ENCODE assay signal across 9 cellular contexts in the genomic region with DNA sequence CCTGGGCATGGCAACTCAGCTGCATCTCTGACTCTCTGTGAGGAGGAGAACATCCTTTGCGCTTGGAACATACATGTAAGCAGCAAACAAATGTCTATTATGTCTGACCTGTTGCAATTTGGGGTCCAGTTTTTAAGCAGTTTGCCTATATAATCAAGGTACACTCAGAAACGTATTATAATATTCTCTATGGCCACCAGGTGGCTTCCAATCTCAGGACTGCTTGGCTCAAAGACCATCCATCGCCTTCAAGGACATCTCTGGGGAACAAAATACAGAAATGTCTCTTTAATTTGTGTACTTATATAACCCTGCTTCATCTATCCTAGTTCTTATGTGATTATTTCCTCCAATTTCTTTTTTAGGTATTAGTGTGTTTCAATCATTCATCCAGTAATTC.
DNase-seq lines count a peak whose midpoint lies in the region; ATAC-seq and TF ChIP-seq lines count a peak whose summit lies in the region.
"Had no signal": no experiment of that assay in that cellular context is flagged by ENCODE, and none has a peak within 500 bp of the region (broad histone marks: within the 10 kb centered on the region; RNA-seq: fewer than 3 reads in every experiment).

No MANE protein-coding gene starts in this region.

- DNase-seq in PC-9, result no peak
- no peak for DNase-seq in T-helper 2 cell
- DNase-seq in AG08396 (ENCODE audit: low spot score), result no peak
- DNase-seq in COLO668 (lab: John Stamatoyannopoulos, UW; ENCODE audit: unreplicated experiment), result no peak
- DNase-seq: activated B cell treated with CpG ODN at 0.5 μM for 24 hours, naive B cell had no signal

- no peaks in the 10 kb centered on the region for H3K27me3 ChIP-seq in PC-9 (ENCODE audit: insufficient read depth, low read depth)
- no peaks in the 10 kb centered on the region for H3K27me3 ChIP-seq in liver (ENCODE audit: control insufficient read depth in 4 of 4, insufficient read depth in 4 of 4, low read length in 3 of 4)

- no peaks in the 10 kb centered on the region for H4K20me1 ChIP-seq in PC-9 (ENCODE audit: insufficient read depth)

- no peaks in the 10 kb centered on the region for H3K79me2 ChIP-seq in PC-9 (ENCODE audit: low read depth)

- TF ChIP-seq CTCF in PC-9 (conservative IDR thresholded peaks at IDR 0.05) (peak; percentile 79), liver (IDR thresholded peaks at IDR 0.05; ENCODE audit: low read depth, low read length, missing input control) (peak; percentile 5)

- H3K9me2 ChIP-seq in PC-9 (ENCODE audit: insufficient read depth), result no peaks in the 10 kb centered on the region

- 46% methylated on average over 3 of the region's 3 CpGs for WGBS in liver

- ATAC-seq in GM18870 (IDR thresholded peaks at IDR 0.05; ENCODE audit: unreplicated experiment), result peak; percentile 84
- ATAC-seq in HG02938 (IDR thresholded peaks at IDR 0.05; ENCODE audit: unreplicated experiment), result peak; percentile 86

- no peak overlapping the region for H3K9ac ChIP-seq in liver (ENCODE audit: low read depth in 1 of 2, low read length in 2 of 2)

- no peak overlapping the region for H3K27ac ChIP-seq in PC-9
- no peak overlapping the region for H3K27ac ChIP-seq in liver (ENCODE audit: low read depth in 1 of 2, low read length in 2 of 2)

- intact Hi-C loops in PC-9 (cut with micrococcal nuclease; ENCODE audit: unreplicated experiment), result no loop called here

- CTCF ChIA-PET in PC-9 (lab: Charles Lee), result no interaction called here

- H3K4me1 ChIP-seq in PC-9 (replicated peaks; ENCODE audit: insufficient read depth) (no peaks in the 10 kb centered on the region), liver (ENCODE audit: control insufficient read depth in 4 of 4, insufficient read depth in 4 of 4, low read length in 3 of 4) (no peaks in the 10 kb centered on the region)

- H3K4me3 ChIP-seq in PC-9 (no peak overlapping the region), liver (ENCODE audit: low read depth in 1 of 3, low read length in 3 of 3) (no peak overlapping the region)

- POLR2A ChIA-PET in PC-9 (lab: Charles Lee; ENCODE audit: unreplicated experiment), result no interaction called here

- no peaks in the 10 kb centered on the region for H3K9me3 ChIP-seq in PC-9 (ENCODE audit: insufficient read depth, low read depth)
- no peaks in the 10 kb centered on the region for H3K9me3 ChIP-seq in liver (ENCODE audit: control insufficient read depth in 4 of 4, low read length in 3 of 4)

- H3K4me2 ChIP-seq in PC-9, result no peak overlapping the region

- peak overlapping the region; percentile 34; the same call in 1 of the 2 replicates for H2AFZ ChIP-seq in PC-9

- peak; percentile 12 to 43 for TF ChIP-seq RAD21 in liver (IDR thresholded peaks at IDR 0.05)

- H3K36me3 ChIP-seq in PC-9 (ENCODE audit: low read depth), result no peaks in the 10 kb centered on the region
- H3K36me3 ChIP-seq in liver (ENCODE audit: control insufficient read depth in 4 of 4, insufficient read depth in 3 of 4, low read depth in 1 of 4, low read length in 3 of 4), result no peaks in the 10 kb centered on the region

- no TSS peak for BruUV-seq in PC-9 (replicated peaks; lab: Mats Ljungman, UMichigan)

- H3F3A ChIP-seq in PC-9 (ENCODE audit: insufficient read depth, low read depth), result no peaks in the 10 kb centered on the region

TF ChIP-seq in liver, 16 proteins besides CTCF, POLR2A, EP300 and RAD21:
- no peak for TF ChIP-seq TAF1 (conservative IDR thresholded peaks at IDR 0.05)
- TF ChIP-seq ZBTB33 (IDR thresholded peaks at IDR 0.05), result no peak
- no peak for TF ChIP-seq FOXA2 (IDR thresholded peaks at IDR 0.05)
- TF ChIP-seq GABPA (IDR thresholded peaks at IDR 0.05 in 1 of 2, conservative IDR thresholded peaks at IDR 0.05 in 1 of 2), result no peak
- TF ChIP-seq, protein P1, sequence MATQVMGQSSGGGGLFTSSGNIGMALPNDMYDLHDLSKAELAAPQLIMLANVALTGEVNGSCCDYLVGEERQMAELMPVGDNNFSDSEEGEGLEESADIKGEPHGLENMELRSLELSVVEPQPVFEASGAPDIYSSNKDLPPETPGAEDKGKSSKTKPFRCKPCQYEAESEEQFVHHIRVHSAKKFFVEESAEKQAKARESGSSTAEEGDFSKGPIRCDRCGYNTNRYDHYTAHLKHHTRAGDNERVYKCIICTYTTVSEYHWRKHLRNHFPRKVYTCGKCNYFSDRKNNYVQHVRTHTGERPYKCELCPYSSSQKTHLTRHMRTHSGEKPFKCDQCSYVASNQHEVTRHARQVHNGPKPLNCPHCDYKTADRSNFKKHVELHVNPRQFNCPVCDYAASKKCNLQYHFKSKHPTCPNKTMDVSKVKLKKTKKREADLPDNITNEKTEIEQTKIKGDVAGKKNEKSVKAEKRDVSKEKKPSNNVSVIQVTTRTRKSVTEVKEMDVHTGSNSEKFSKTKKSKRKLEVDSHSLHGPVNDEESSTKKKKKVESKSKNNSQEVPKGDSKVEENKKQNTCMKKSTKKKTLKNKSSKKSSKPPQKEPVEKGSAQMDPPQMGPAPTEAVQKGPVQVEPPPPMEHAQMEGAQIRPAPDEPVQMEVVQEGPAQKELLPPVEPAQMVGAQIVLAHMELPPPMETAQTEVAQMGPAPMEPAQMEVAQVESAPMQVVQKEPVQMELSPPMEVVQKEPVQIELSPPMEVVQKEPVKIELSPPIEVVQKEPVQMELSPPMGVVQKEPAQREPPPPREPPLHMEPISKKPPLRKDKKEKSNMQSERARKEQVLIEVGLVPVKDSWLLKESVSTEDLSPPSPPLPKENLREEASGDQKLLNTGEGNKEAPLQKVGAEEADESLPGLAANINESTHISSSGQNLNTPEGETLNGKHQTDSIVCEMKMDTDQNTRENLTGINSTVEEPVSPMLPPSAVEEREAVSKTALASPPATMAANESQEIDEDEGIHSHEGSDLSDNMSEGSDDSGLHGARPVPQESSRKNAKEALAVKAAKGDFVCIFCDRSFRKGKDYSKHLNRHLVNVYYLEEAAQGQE (IDR thresholded peaks at IDR 0.05), result no peak
- no peak for TF ChIP-seq HNF4G (IDR thresholded peaks at IDR 0.05)
- TF ChIP-seq ATF3 (IDR thresholded peaks at IDR 0.05), result no peak
- no peak for TF ChIP-seq NR2F2 (IDR thresholded peaks at IDR 0.05)
- TF ChIP-seq SP1 (IDR thresholded peaks at IDR 0.05), result no peak
- TF ChIP-seq, protein P2, sequence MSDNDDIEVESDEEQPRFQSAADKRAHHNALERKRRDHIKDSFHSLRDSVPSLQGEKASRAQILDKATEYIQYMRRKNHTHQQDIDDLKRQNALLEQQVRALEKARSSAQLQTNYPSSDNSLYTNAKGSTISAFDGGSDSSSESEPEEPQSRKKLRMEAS (IDR thresholded peaks at IDR 0.05), result no peak
- TF ChIP-seq EGR1 (IDR thresholded peaks at IDR 0.05; ENCODE audit: low read depth in 2 of 2), result no peak
